In the genomic region with DNA sequence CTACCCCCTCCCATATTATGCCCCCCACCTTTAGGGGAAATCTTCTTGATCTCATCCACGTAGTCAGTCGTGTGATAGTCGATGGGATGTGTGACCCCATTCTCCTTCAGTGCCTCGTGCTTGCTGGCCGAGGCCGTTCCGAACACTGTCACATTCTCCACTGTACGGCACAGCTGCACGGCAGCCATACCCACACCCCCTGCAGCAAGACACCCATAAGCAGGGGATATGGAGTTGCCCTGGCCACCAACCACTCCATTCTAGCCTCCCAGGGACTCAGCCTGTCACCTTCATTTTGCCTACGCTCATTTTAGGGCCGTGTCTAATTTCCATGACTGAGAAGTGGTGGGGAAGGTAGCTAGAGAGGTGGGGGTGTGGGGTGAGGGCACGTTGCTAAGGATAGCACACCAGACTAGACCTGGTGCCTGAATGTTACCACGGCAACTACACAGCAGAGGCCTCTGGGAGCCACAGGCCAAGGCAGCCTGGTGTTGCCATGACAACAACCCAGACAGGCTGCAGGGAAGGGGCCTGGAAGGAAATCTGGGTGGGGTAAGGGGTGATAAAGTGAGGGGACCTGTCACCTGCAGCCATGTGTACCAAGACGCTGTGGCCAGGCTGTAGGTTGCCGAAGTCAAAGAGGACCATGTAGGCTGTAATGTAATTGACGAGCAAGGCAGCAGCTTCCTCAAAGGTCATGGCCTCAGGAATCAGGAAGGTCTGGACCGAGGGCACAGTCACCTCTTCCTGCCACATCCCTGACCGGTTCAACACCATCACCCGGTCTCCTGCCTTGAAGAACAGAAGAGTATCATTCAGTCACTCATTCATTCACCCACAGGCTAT, we compare ENCODE assay signal across 8 cellular contexts. TPM values are rescaled to one million over a fixed set of nuclear protein-coding genes. Genes with fewer than 3 reads are reported as not detected.
DNase-seq lines count a peak whose midpoint lies in the region; ATAC-seq and TF ChIP-seq lines count a peak whose summit lies in the region.

No MANE protein-coding gene starts in this region.

- in situ Hi-C loops in G401 (cut with HindIII; ENCODE audit: low sequenced_read_pairs), result no loop called here

- H3K4me3 ChIP-seq in neutrophil (ENCODE audit: low read depth in 1 of 2, low read length in 1 of 2), result peak overlapping the region in 1 of 2 experiments; percentile 3

- H3K27ac ChIP-seq in caudate nucleus (ENCODE audit: low read depth, low read length) (peak overlapping the region; percentile 85), neutrophil (peak overlapping the region; percentile 74)

- no peaks in the 10 kb centered on the region for H3K9me3 ChIP-seq in neutrophil

- ATAC-seq in GM21528 (IDR thresholded peaks at IDR 0.05; ENCODE audit: low FRiP score, unreplicated experiment), result no peak

- no peak for TF ChIP-seq CTCF in neutrophil (IDR thresholded peaks at IDR 0.05)

- H3K36me3 ChIP-seq in neutrophil, result peaks cover 35% of the 10 kb centered on the region

- H3K4me1 ChIP-seq in neutrophil (ENCODE audit: control insufficient read depth in 1 of 2, insufficient read depth in 1 of 2, low read depth in 1 of 2, low read length in 1 of 2), result peaks cover 63 to 68% of the 10 kb centered on the region in 2 experiments

- DNase-seq in NCI-H146 (lab: John Stamatoyannopoulos, UW), result peak; percentile 25
- DNase-seq in NCI-H146 treated with DMSO at 0.1 percent for 48 hours (lab: John Stamatoyannopoulos, UW; ENCODE audit: unreplicated experiment), result no peak
- peak; percentile 64 for DNase-seq in M059J (ENCODE audit: low read depth)
- DNase-seq in caudate nucleus (lab: John Stamatoyannopoulos, UW), result peak in 46 of 61 donors; percentile 11 to 93 (median 49)
- DNase-seq in G401 (ENCODE audit: low spot score), result no peak
- no peak for DNase-seq in activated CD8-positive, alpha-beta memory T cell treated with anti-CD3 and anti-CD28 coated beads, Interleukin-2, amount 50 U/mL, for 48 hours

- no peaks in the 10 kb centered on the region for H3K27me3 ChIP-seq in neutrophil

RNA-seq across cellular contexts. Expression of a gene that starts 4.0 kb away (rescaled TPM):
- 72.4 and 72.7 TPM in 2 replicates for total RNA-seq in M059J (2014; rRNA removed; shearing (Covaris generic))
- total RNA-seq in G401 (2014; rRNA removed; shearing (Covaris generic)), result 307 and 355 TPM in 2 replicates

RNA-seq across cellular contexts. Expression of a gene that starts 6.8 kb away (rescaled TPM):
- 0.20 and 0.22 TPM in 2 replicates for total RNA-seq in M059J (2014; rRNA removed; shearing (Covaris generic))
- 10.4 and 10.9 TPM in 2 replicates for total RNA-seq in G401 (2014; rRNA removed; shearing (Covaris generic))

RNA-seq across cellular contexts. Expression of a gene that starts 11.6 kb away (rescaled TPM):
- total RNA-seq in M059J (2014; rRNA removed; shearing (Covaris generic)), result 206 and 256 TPM in 2 replicates
- total RNA-seq in G401 (2014; rRNA removed; shearing (Covaris generic)), result 34.8 and 41.6 TPM in 2 replicates

RNA-seq across cellular contexts. Expression of a gene that starts 20.0 kb away (rescaled TPM):
- 982 and 1,027 TPM in 2 replicates for total RNA-seq in M059J (2014; rRNA removed; shearing (Covaris generic))
- 1,864 and 2,481 TPM in 2 replicates for total RNA-seq in G401 (2014; rRNA removed; shearing (Covaris generic))

RNA-seq across cellular contexts. Expression of a gene that starts 37.9 kb away (rescaled TPM):
- 5.7 and 11.4 TPM in 2 replicates for total RNA-seq in M059J (2014; rRNA removed; shearing (Covaris generic))
- total RNA-seq in G401 (2014; rRNA removed; shearing (Covaris generic)), result 7.2 and 9.5 TPM in 2 replicates

Comparison
In these comparisons a context has a peak if more than half of its experiments do, and no peak if none do; other contexts are left out.
1. DNase-seq: peak in NCI-H146 (single experiment), M059J (single experiment) and caudate nucleus (46 of 61); none in NCI-H146 treated with DMSO at 0.1 percent for 48 hours (single experiment), G401 (single experiment) and activated CD8-positive, alpha-beta memory T cell treated with anti-CD3 and anti-CD28 coated beads, Interleukin-2, amount 50 U/mL, for 48 hours (single experiment).